Comparison of ENCODE assay signal across 9 cellular contexts in genomic region chr2:215870986-215871385, GRCh38.
DNase-seq lines count a peak whose midpoint lies in the region; ATAC-seq, FAIRE-seq and TF ChIP-seq lines count a peak whose summit lies in the region.
"Had no signal": no experiment of that assay in that cellular context is flagged by ENCODE, and none has a peak within 500 bp of the region (broad histone marks: within the 10 kb centered on the region; RNA-seq: fewer than 3 reads in every experiment).

No MANE protein-coding gene starts in this region.

- H3K27ac Mint-ChIP-seq in GM23338 (no peak overlapping the region), T-helper 17 cell (no peak overlapping the region)
- H3K27ac Mint-ChIP-seq: T-helper 1 cell treated with Interleukin-12 subunit alpha and Interleukin-12 subunit beta and Interleukin-4 antibody, amounts not matched to agents 30 μg/mL and 1 μg/mL, for 36 hours had no signal

- H4K20me1 ChIP-seq in GM23338 (replicated peaks; ENCODE audit: insufficient read depth) (no peaks in the 10 kb centered on the region), PC-9 (ENCODE audit: insufficient read depth) (no peaks in the 10 kb centered on the region)

- H3K4me1 Mint-ChIP-seq in GM23338, result peaks cover 6% of the 10 kb centered on the region; the same call in 2 of the 3 replicates
- no peaks in the 10 kb centered on the region for H3K4me1 Mint-ChIP-seq in T-helper 17 cell

- POLR2A ChIA-PET in PC-9 (lab: Charles Lee; ENCODE audit: unreplicated experiment), result no interaction called here

- no TSS peak for BruUV-seq in PC-9 (replicated peaks; lab: Mats Ljungman, UMichigan)

- H3K4me3 ChIP-seq in GM23338 (no peak overlapping the region), PC-9 (no peak overlapping the region)

- H3K4me2 ChIP-seq in GM23338, result no peak overlapping the region
- H3K4me2 ChIP-seq in PC-9, result no peak overlapping the region

- H3K9me3 ChIP-seq in PC-9 (ENCODE audit: insufficient read depth, low read depth), result no peaks in the 10 kb centered on the region
- H3K9me3 ChIP-seq in T-helper 17 cell (ENCODE audit: control insufficient read depth, low read length, poor library complexity, severe bottlenecking), result no peaks in the 10 kb centered on the region

- peaks cover 11% of the 10 kb centered on the region; the same call in 1 of the 2 replicates for H3K9me2 ChIP-seq in GM23338 (ENCODE audit: insufficient read depth)
- H3K9me2 ChIP-seq in PC-9 (ENCODE audit: insufficient read depth), result no peaks in the 10 kb centered on the region

- CTCF ChIA-PET in PC-9 (lab: Charles Lee), result interaction anchor here (0.6 kb wide), 1 partner anchor 20 kb away, joined by 3 read pairs; no protein-coding TSS in a partner anchor

- no peak overlapping the region for H3K4me3 Mint-ChIP-seq in GM23338
- no peak overlapping the region for H3K4me3 Mint-ChIP-seq in T-helper 17 cell
- H3K4me3 Mint-ChIP-seq: T-helper 1 cell treated with Interleukin-12 subunit alpha and Interleukin-12 subunit beta and Interleukin-4 antibody, amounts not matched to agents 30 μg/mL and 1 μg/mL, for 36 hours had no signal

- no peaks in the 10 kb centered on the region for H3K79me2 ChIP-seq in GM23338 (replicated peaks; ENCODE audit: insufficient read depth)
- no peaks in the 10 kb centered on the region for H3K79me2 ChIP-seq in PC-9 (ENCODE audit: low read depth)

- no peak for FAIRE-seq in D721Med (lab: Jason Lieb, UNC)

- ATAC-seq in GM23338, result peak; percentile 95
- no peak for ATAC-seq in HG03378 (IDR thresholded peaks at IDR 0.05; ENCODE audit: unreplicated experiment)
- ATAC-seq in T-helper 17 cell, result no peak

- no peaks in the 10 kb centered on the region for H3K9me3 Mint-ChIP-seq in GM23338
- H3K9me3 Mint-ChIP-seq: T-helper 1 cell treated with Interleukin-12 subunit alpha and Interleukin-12 subunit beta and Interleukin-4 antibody, amounts not matched to agents 30 μg/mL and 1 μg/mL, for 36 hours had no signal

- DNase-seq in D721Med (ENCODE audit: insufficient read length, low spot score) (no peak), GM23338 (ENCODE audit: low spot score) (peak; percentile 75), PC-9 (no peak), glomerular visceral epithelial cell (ENCODE audit: extremely low spot score) (peak; percentile 8), ecto neural progenitor cell (ENCODE audit: low spot score) (no peak), COLO829 (ENCODE audit: low spot score) (no peak), T-helper 17 cell (no peak)

- H3F3A ChIP-seq in GM23338 (replicated peaks; ENCODE audit: low read depth), result no peaks in the 10 kb centered on the region
- H3F3A ChIP-seq in PC-9 (ENCODE audit: insufficient read depth, low read depth), result no peaks in the 10 kb centered on the region

- H3K36me3 Mint-ChIP-seq in GM23338 (ENCODE audit: low read depth) (no peaks in the 10 kb centered on the region), T-helper 17 cell (ENCODE audit: low read depth) (no peaks in the 10 kb centered on the region)

- TF ChIP-seq CTCF in D721Med (IDR thresholded peaks at IDR 0.05; ENCODE audit: insufficient read depth, missing control alignments) (peak; percentile 17), GM23338 (conservative IDR thresholded peaks at IDR 0.05; ENCODE audit: low read depth in 2 of 2) (peak; percentile 67 to 78), PC-9 (conservative IDR thresholded peaks at IDR 0.05) (peak; percentile 65)

- H3K27ac ChIP-seq in GM23338 (ENCODE audit: low read depth), result no peak overlapping the region
- peak overlapping the region; percentile 74 for H3K27ac ChIP-seq in PC-9

- H3K27me3 ChIP-seq in GM23338 (ENCODE audit: insufficient read depth) (no peaks in the 10 kb centered on the region), PC-9 (ENCODE audit: insufficient read depth, low read depth) (no peaks in the 10 kb centered on the region)

- H3K36me3 ChIP-seq in GM23338 (ENCODE audit: insufficient read depth), result no peaks in the 10 kb centered on the region
- H3K36me3 ChIP-seq in PC-9 (ENCODE audit: low read depth), result no peaks in the 10 kb centered on the region

- H3K4me1 ChIP-seq in GM23338 (ENCODE audit: insufficient read depth) (no peaks in the 10 kb centered on the region), PC-9 (replicated peaks; ENCODE audit: insufficient read depth) (peaks cover 17% of the 10 kb centered on the region)

- H2AFZ ChIP-seq in GM23338 (no peak overlapping the region), PC-9 (no peak overlapping the region)

- H3K27me3 Mint-ChIP-seq in GM23338 (ENCODE audit: insufficient read depth, low read depth, poor library complexity), result no peaks in the 10 kb centered on the region
- H3K27me3 Mint-ChIP-seq in T-helper 17 cell, result peaks cover 49% of the 10 kb centered on the region

- intact Hi-C loops in PC-9 (cut with micrococcal nuclease; ENCODE audit: unreplicated experiment), result no loop called here

TF ChIP-seq in GM23338, 12 proteins besides CTCF, POLR2A, EP300 and RAD21 (continues in another document):
- TF ChIP-seq STAT1 (IDR thresholded peaks at IDR 0.05; ENCODE audit: unreplicated experiment), result no peak
- TF ChIP-seq ZNF462 (CRISPR knock-in tag; IDR thresholded peaks at IDR 0.05), result 0 out of 2 replicates have a peak, but pooled peaks have one; percentile 5
- TF ChIP-seq ETS1 (IDR thresholded peaks at IDR 0.05), result no peak
- no peak for TF ChIP-seq CREB1 (CRISPR knock-in tag; IDR thresholded peaks at IDR 0.05; ENCODE audit: low read depth)
- TF ChIP-seq EZH2 (IDR thresholded peaks at IDR 0.05; ENCODE audit: low read depth, unreplicated experiment), result no peak

Comparison
In these comparisons a context has a peak if more than half of its experiments do, and no peak if none do; other contexts are left out.
1. DNase-seq: peak in GM23338 (single experiment) and glomerular visceral epithelial cell (single experiment); none in D721Med (single experiment), PC-9 (0 of 2), ecto neural progenitor cell (single experiment), COLO829 (single experiment) and T-helper 17 cell (0 of 3).
2. CTCF ChIP-seq: peak in every context shown above with its lines; median percentile 72 in GM23338; 65 in PC-9; 17 in D721Med.